Comparison of ENCODE assay signal across 21 cellular contexts in genomic region chr7:28617308-28617707, GRCh38.
DNase-seq lines count a peak whose midpoint lies in the region; ATAC-seq and TF ChIP-seq lines count a peak whose summit lies in the region.
"Had no signal": no experiment of that assay in that cellular context is flagged by ENCODE, and none has a peak within 500 bp of the region (broad histone marks: within the 10 kb centered on the region; RNA-seq: fewer than 3 reads in every experiment).

No MANE protein-coding gene starts in this region.

- peak; percentile 20 for DNase-seq in DMS 273 (lab: John Stamatoyannopoulos, UW; ENCODE audit: unreplicated experiment)
- peak; percentile 7 for DNase-seq in GM13976 (ENCODE audit: low spot score)
- DNase-seq in esophagus muscularis mucosa (ENCODE audit: extremely low spot score) = no peak
- DNase-seq in OCI-M2 (lab: John Stamatoyannopoulos, UW; ENCODE audit: unreplicated experiment) = no peak
- DNase-seq in HuH-7.5 (ENCODE audit: low spot score) = no peak
- DNase-seq: 8988T; ACHN; AML-193; BE2C; CD4-positive, alpha-beta memory T cell; COR-L47; DMS53; DMS79 treated with DMSO at 0.1 percent for 48 hours; GF-D8; GM23248; H7; HCEC 1CT had no signal

- H3K4me2 ChIP-seq in neural cell (ENCODE audit: low read length) = no peak overlapping the region
- H3K4me2 ChIP-seq: A549 had no signal

- TF ChIP-seq CTCF in GM13976 (IDR thresholded peaks at IDR 0.05; ENCODE audit: borderline replicate concordance, control extremely low read depth, extremely low read depth, insufficient read depth, missing control alignments) = no peak
- TF ChIP-seq CTCF in esophagus muscularis mucosa (IDR thresholded peaks at IDR 0.05) = no peak
- no peak for TF ChIP-seq CTCF in neural cell (IDR thresholded peaks at IDR 0.05; ENCODE audit: poor library complexity, severe bottlenecking)

- H3K36me3 ChIP-seq in esophagus muscularis mucosa (no peaks in the 10 kb centered on the region), neural cell (ENCODE audit: insufficient read depth, low read length) (no peaks in the 10 kb centered on the region)
- H3K36me3 ChIP-seq: BE2C; BLaER1 treated with 17β-estradiol and CSF1 and Interleukin-3, amounts not matched to agents 10 nM and 100 nM had no signal

- TF ChIP-seq POLR2A in esophagus muscularis mucosa (IDR thresholded peaks at IDR 0.05; ENCODE audit: low read depth) = no peak

- intact Hi-C loops in esophagus muscularis mucosa (cut with DNase I) = no loop called here

- no peak overlapping the region for H3K9ac ChIP-seq in neural cell (ENCODE audit: low read length)
- H3K9ac ChIP-seq: BLaER1 treated with 17β-estradiol and CSF1 and Interleukin-3, amounts not matched to agents 10 nM and 100 nM; GM23248 had no signal

- no peaks in the 10 kb centered on the region for H3K79me2 ChIP-seq in neural cell (replicated peaks; ENCODE audit: insufficient read depth, low read length)

- no peak for ATAC-seq in HG02981 (IDR thresholded peaks at IDR 0.05; ENCODE audit: unreplicated experiment)
- ATAC-seq: A549 had no signal

- no peaks in the 10 kb centered on the region for H4K20me1 ChIP-seq in neural cell (ENCODE audit: insufficient read depth)
- H4K20me1 ChIP-seq: BLaER1 treated with 17β-estradiol and CSF1 and Interleukin-3, amounts not matched to agents 10 nM and 100 nM had no signal

- no peak for TF ChIP-seq EP300 in esophagus muscularis mucosa (IDR thresholded peaks at IDR 0.05)
- no peak for TF ChIP-seq EP300 in neural cell (conservative IDR thresholded peaks at IDR 0.05; ENCODE audit: poor library complexity, severe bottlenecking)

- peak overlapping the region; percentile 6 for H2AFZ ChIP-seq in neural cell (ENCODE audit: low read depth, low read length)
- H2AFZ ChIP-seq: GM23248 had no signal

- no peak for TF ChIP-seq RAD21 in neural cell (conservative IDR thresholded peaks at IDR 0.05)

- in situ Hi-C loops in GM13976 (cut with MboI; ENCODE audit: low sequenced_read_pairs, unreplicated experiment) = no loop called here

- H3K4me3 ChIP-seq in esophagus muscularis mucosa = no peak overlapping the region
- H3K4me3 ChIP-seq in neural cell (ENCODE audit: low read length) = no peak overlapping the region
- H3K4me3 ChIP-seq: A549; BLaER1 treated with 17β-estradiol and CSF1 and Interleukin-3, amounts not matched to agents 10 nM and 100 nM; GM23248 had no signal

- H3K27me3 ChIP-seq in esophagus muscularis mucosa (no peaks in the 10 kb centered on the region), neural cell (ENCODE audit: insufficient read depth, low read depth, low read length) (no peaks in the 10 kb centered on the region)
- H3K27me3 ChIP-seq: BE2C; BLaER1 treated with 17β-estradiol and CSF1 and Interleukin-3, amounts not matched to agents 10 nM and 100 nM had no signal

- no peaks in the 10 kb centered on the region for H3K9me3 ChIP-seq in esophagus muscularis mucosa
- H3K9me3 ChIP-seq in neural cell (ENCODE audit: low read length) = no peaks in the 10 kb centered on the region
- H3K9me3 ChIP-seq: A549, BE2C had no signal

- H3F3A ChIP-seq in neural cell (ENCODE audit: insufficient read depth, low read length, poor library complexity, severe bottlenecking) = no peaks in the 10 kb centered on the region

- H3K9me2 ChIP-seq in neural cell (ENCODE audit: insufficient read depth, low read length) = no peaks in the 10 kb centered on the region

- peaks cover 0 to 38% (median 26%) of the 10 kb centered on the region in 4 donors for H3K4me1 ChIP-seq in esophagus muscularis mucosa
- H3K4me1 ChIP-seq: A549 had no signal

- WGBS in esophagus muscularis mucosa = 63% methylated on average over 1 of the region's 1 CpG

- peak overlapping the region; percentile 30 to 63 (median 44) for H3K27ac ChIP-seq in esophagus muscularis mucosa (replicated peaks in 1 of 4)
- peak overlapping the region; percentile 32 for H3K27ac ChIP-seq in neural cell (ENCODE audit: low read length)
- H3K27ac ChIP-seq: A549; BLaER1 treated with 17β-estradiol and CSF1 and Interleukin-3, amounts not matched to agents 10 nM and 100 nM; GM23248 had no signal

TF ChIP-seq in neural cell, 6 proteins besides CTCF, POLR2A, EP300 and RAD21:
- TF ChIP-seq EZH2 (IDR thresholded peaks at IDR 0.05; ENCODE audit: borderline replicate concordance, insufficient read depth, low read length, poor library complexity, severe bottlenecking) (no peak), MXI1 (conservative IDR thresholded peaks at IDR 0.05; ENCODE audit: poor library complexity, severe bottlenecking) (no peak), SMC3 (conservative IDR thresholded peaks at IDR 0.05; ENCODE audit: poor library complexity) (no peak), TAF1 (IDR thresholded peaks at IDR 0.05; ENCODE audit: low read depth) (no peak), POLR2AphosphoS5 (IDR thresholded peaks at IDR 0.05) (no peak)
- TF ChIP-seq, protein P1, sequence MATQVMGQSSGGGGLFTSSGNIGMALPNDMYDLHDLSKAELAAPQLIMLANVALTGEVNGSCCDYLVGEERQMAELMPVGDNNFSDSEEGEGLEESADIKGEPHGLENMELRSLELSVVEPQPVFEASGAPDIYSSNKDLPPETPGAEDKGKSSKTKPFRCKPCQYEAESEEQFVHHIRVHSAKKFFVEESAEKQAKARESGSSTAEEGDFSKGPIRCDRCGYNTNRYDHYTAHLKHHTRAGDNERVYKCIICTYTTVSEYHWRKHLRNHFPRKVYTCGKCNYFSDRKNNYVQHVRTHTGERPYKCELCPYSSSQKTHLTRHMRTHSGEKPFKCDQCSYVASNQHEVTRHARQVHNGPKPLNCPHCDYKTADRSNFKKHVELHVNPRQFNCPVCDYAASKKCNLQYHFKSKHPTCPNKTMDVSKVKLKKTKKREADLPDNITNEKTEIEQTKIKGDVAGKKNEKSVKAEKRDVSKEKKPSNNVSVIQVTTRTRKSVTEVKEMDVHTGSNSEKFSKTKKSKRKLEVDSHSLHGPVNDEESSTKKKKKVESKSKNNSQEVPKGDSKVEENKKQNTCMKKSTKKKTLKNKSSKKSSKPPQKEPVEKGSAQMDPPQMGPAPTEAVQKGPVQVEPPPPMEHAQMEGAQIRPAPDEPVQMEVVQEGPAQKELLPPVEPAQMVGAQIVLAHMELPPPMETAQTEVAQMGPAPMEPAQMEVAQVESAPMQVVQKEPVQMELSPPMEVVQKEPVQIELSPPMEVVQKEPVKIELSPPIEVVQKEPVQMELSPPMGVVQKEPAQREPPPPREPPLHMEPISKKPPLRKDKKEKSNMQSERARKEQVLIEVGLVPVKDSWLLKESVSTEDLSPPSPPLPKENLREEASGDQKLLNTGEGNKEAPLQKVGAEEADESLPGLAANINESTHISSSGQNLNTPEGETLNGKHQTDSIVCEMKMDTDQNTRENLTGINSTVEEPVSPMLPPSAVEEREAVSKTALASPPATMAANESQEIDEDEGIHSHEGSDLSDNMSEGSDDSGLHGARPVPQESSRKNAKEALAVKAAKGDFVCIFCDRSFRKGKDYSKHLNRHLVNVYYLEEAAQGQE (IDR thresholded peaks at IDR 0.05; ENCODE audit: borderline replicate concordance) = no peak

Comparison
In these comparisons a context has a peak if more than half of its experiments do, and no peak if none do; other contexts are left out.
1. DNase-seq: peak in DMS 273 (single experiment) and GM13976 (single experiment); none in esophagus muscularis mucosa (single experiment), OCI-M2 (single experiment) and HuH-7.5 (single experiment).